Comparison of ENCODE assay signal across 19 cellular contexts in genomic region chr3:151377768-151378385, GRCh38. TPM values are rescaled to one million over a fixed set of nuclear protein-coding genes. Genes with fewer than 3 reads are reported as not detected.
DNase-seq lines count a peak whose midpoint lies in the region; ATAC-seq, FAIRE-seq and TF ChIP-seq lines count a peak whose summit lies in the region.
"Had no signal": no experiment of that assay in that cellular context is flagged by ENCODE, and none has a peak within 500 bp of the region (broad histone marks: within the 10 kb centered on the region; RNA-seq: fewer than 3 reads in every experiment).

No MANE protein-coding gene starts in this region.

- TF ChIP-seq POLR2A in GM12892 (IDR thresholded peaks at IDR 0.05; ENCODE audit: low read depth, low read length), result no peak
- no peak for TF ChIP-seq POLR2A in transverse colon (IDR thresholded peaks at IDR 0.05)

- no peak for DNase-seq in GM12892 (ENCODE audit: insufficient read length)
- no peak for DNase-seq in transverse colon
- DNase-seq in NCI-H146 (lab: John Stamatoyannopoulos, UW), result no peak
- no peak for DNase-seq in activated CD4-positive, alpha-beta memory T cell treated with anti-CD3 and anti-CD28 coated beads, Interleukin-2, amount 10 ng/mL, durations not matched to agents 7 days and 5 days
- DNase-seq: activated T-cell treated with anti-CD3 and anti-CD28 coated beads, Interleukin-2, amount 50 U/mL, for 1 hour; erythroblast; H7; hypothalamus; NCI-H1930; right lobe of liver; stimulated activated naive CD8-positive, alpha-beta T cell treated with anti-CD3 and anti-CD28 coated beads, Interleukin-15, Interleukin-2, amounts not matched to agents 100 U/mL and 50 U/mL, for 24 hours had no signal

- CTCF ChIA-PET in activated CD4-positive, alpha-beta memory T cell treated with anti-CD3 and anti-CD28 coated beads, Interleukin-2, amount 10 ng/mL, durations not matched to agents 7 days and 5 days (lab: Charles Lee), result no interaction called here

- H3K4me3 Mint-ChIP-seq in activated CD4-positive, alpha-beta memory T cell treated with anti-CD3 and anti-CD28 coated beads, Interleukin-2, amount 10 ng/mL, durations not matched to agents 7 days and 5 days, result no peak overlapping the region
- H3K4me3 Mint-ChIP-seq: nephron had no signal

- H3K4me1 Mint-ChIP-seq in activated CD4-positive, alpha-beta memory T cell treated with anti-CD3 and anti-CD28 coated beads, Interleukin-2, amount 10 ng/mL, durations not matched to agents 7 days and 5 days, result peaks cover 2% of the 10 kb centered on the region
- H3K4me1 Mint-ChIP-seq: nephron had no signal

- WGBS in transverse colon (ENCODE audit: low coverage in 1 of 2), 2 donors, result 63 to 76% methylated on average over 8 of the region's 8 CpGs

- FAIRE-seq in GM12892 (lab: Jason Lieb, UNC), result peak; percentile 71

- H3K9me3 ChIP-seq in OCI-LY1 (ENCODE audit: low read length) (no peaks in the 10 kb centered on the region), transverse colon (no peaks in the 10 kb centered on the region)
- H3K9me3 ChIP-seq: right lobe of liver, SJSA1 had no signal

- no peaks in the 10 kb centered on the region for H3K27me3 Mint-ChIP-seq in activated CD4-positive, alpha-beta memory T cell treated with anti-CD3 and anti-CD28 coated beads, Interleukin-2, amount 10 ng/mL, durations not matched to agents 7 days and 5 days

- TF ChIP-seq EP300 in transverse colon (IDR thresholded peaks at IDR 0.05; ENCODE audit: low read depth), result no peak

- H3K4me1 ChIP-seq in OCI-LY1 (ENCODE audit: insufficient read depth, low read length, severe bottlenecking), result peaks cover 39% of the 10 kb centered on the region
- H3K4me1 ChIP-seq in transverse colon, result peaks cover 0 to 10% (median 3%) of the 10 kb centered on the region in 4 donors
- H3K4me1 ChIP-seq: right lobe of liver, SJSA1 had no signal

- no peaks in the 10 kb centered on the region for H3K9me2 ChIP-seq in OCI-LY1 (ENCODE audit: low read depth, low read length)

- H3K27me3 ChIP-seq in OCI-LY1 (ENCODE audit: insufficient read depth, low read length) (no peaks in the 10 kb centered on the region), transverse colon (no peaks in the 10 kb centered on the region)
- H3K27me3 ChIP-seq: right lobe of liver, SJSA1 had no signal

- H3K9ac ChIP-seq in OCI-LY1 (ENCODE audit: low read length), result peak overlapping the region; percentile 21; the same call in 1 of the 2 replicates

- H3K27ac Mint-ChIP-seq in activated CD4-positive, alpha-beta memory T cell treated with anti-CD3 and anti-CD28 coated beads, Interleukin-2, amount 10 ng/mL, durations not matched to agents 7 days and 5 days, result no peak overlapping the region
- H3K27ac Mint-ChIP-seq: nephron had no signal

- H3K9me3 Mint-ChIP-seq in activated CD4-positive, alpha-beta memory T cell treated with anti-CD3 and anti-CD28 coated beads, Interleukin-2, amount 10 ng/mL, durations not matched to agents 7 days and 5 days, result no peaks in the 10 kb centered on the region
- H3K9me3 Mint-ChIP-seq: nephron had no signal

- ATAC-seq in GM19468 (IDR thresholded peaks at IDR 0.05; ENCODE audit: extremely low read depth, unreplicated experiment) (peak; percentile 26), HG02885 (IDR thresholded peaks at IDR 0.05; ENCODE audit: poor library complexity, unreplicated experiment) (peak; percentile 73), HG03135 (IDR thresholded peaks at IDR 0.05; ENCODE audit: unreplicated experiment) (no peak)
- ATAC-seq: left lobe of liver; right lobe of liver; stimulated activated naive CD8-positive, alpha-beta T cell treated with anti-CD3 and anti-CD28 coated beads, Interleukin-15, Interleukin-2, amounts not matched to agents 100 U/mL and 50 U/mL, for 24 hours had no signal

- no peaks in the 10 kb centered on the region for H4K20me1 ChIP-seq in OCI-LY1 (ENCODE audit: insufficient read depth, low read length)

- TF ChIP-seq CTCF in OCI-LY1 (IDR thresholded peaks at IDR 0.05; ENCODE audit: low read length) (no peak), transverse colon (IDR thresholded peaks at IDR 0.05) (no peak)

- H3F3A ChIP-seq in OCI-LY1 (ENCODE audit: insufficient read depth, low read length), result 0 out of 2 replicates have a peak, but pooled peaks cover 4% of the 10 kb centered on the region

- H3K4me3 ChIP-seq in OCI-LY1 (ENCODE audit: low read depth, low read length, poor library complexity, severe bottlenecking), result peak overlapping the region; percentile 36
- no peak overlapping the region for H3K4me3 ChIP-seq in transverse colon
- H3K4me3 ChIP-seq: right lobe of liver, SJSA1 had no signal

- H3K27ac ChIP-seq in OCI-LY1 (ENCODE audit: low read depth, low read length, poor library complexity, severe bottlenecking) (peak overlapping the region; percentile 41), transverse colon (no peak overlapping the region)
- H3K27ac ChIP-seq: right lobe of liver, SJSA1, VCaP had no signal

- H3K36me3 ChIP-seq in OCI-LY1 (ENCODE audit: insufficient read depth, low read length) (no peaks in the 10 kb centered on the region), transverse colon (no peaks in the 10 kb centered on the region)
- H3K36me3 ChIP-seq: right lobe of liver, SJSA1 had no signal

- POLR2A ChIA-PET in activated CD4-positive, alpha-beta memory T cell treated with anti-CD3 and anti-CD28 coated beads, Interleukin-2, amount 10 ng/mL, durations not matched to agents 7 days and 5 days (lab: Charles Lee), result no interaction called here

- H3K36me3 Mint-ChIP-seq in activated CD4-positive, alpha-beta memory T cell treated with anti-CD3 and anti-CD28 coated beads, Interleukin-2, amount 10 ng/mL, durations not matched to agents 7 days and 5 days (ENCODE audit: low read depth), result no peaks in the 10 kb centered on the region

- in situ Hi-C loops in transverse colon (cut with MboI; ENCODE audit: low pct_ligation_motif_present in 1 of 4, low pct_unique_long_range_greater_than_20kb in 1 of 4, low sequenced_read_pairs in 3 of 4), result no loop called here

- peak overlapping the region; percentile 64 for H3K4me2 ChIP-seq in OCI-LY1 (ENCODE audit: low read length)

- no peaks in the 10 kb centered on the region for H3K79me2 ChIP-seq in OCI-LY1 (ENCODE audit: insufficient read depth, low read length)

- intact Hi-C loops in transverse colon (cut with DNase I; ENCODE audit: low total_unique reads), result no loop called here

- no peak overlapping the region for H2AFZ ChIP-seq in OCI-LY1 (ENCODE audit: low read length)

RNA-seq across cellular contexts. Expression of gene P2RY12, which starts 6.7 kb away (rescaled TPM):
- 0.15 TPM for polyA plus RNA-seq in GM12892 (2012; ENCODE audit: missing spikeins)
- 1 to 10 TPM in 2 of 4 donors, not detected in 2; 1.1 to 1.4 TPM for total RNA-seq in transverse colon
- not detected for total RNA-seq in activated CD4-positive, alpha-beta memory T cell treated with anti-CD3 and anti-CD28 coated beads, Interleukin-2, amount 10 ng/mL, durations not matched to agents 7 days and 5 days
- total RNA-seq: SJSA1 had no signal

RNA-seq across cellular contexts. Expression of gene P2RY13, which starts 48.5 kb away (rescaled TPM):
- not detected for polyA plus RNA-seq in GM12892 (2012; ENCODE audit: missing spikeins)
- 1 to 10 TPM in 1 of 4 donors, under 1 TPM in 2, not detected in 1; 0.40 to 1.4 (median 0.41) TPM for total RNA-seq in transverse colon
- not detected for total RNA-seq in activated CD4-positive, alpha-beta memory T cell treated with anti-CD3 and anti-CD28 coated beads, Interleukin-2, amount 10 ng/mL, durations not matched to agents 7 days and 5 days
- total RNA-seq: H7, SJSA1 had no signal
